Comparison of ENCODE assay signal across 8 cellular contexts in genomic region chr12:57545809-57546437, GRCh38. TPM values are rescaled to one million over a fixed set of nuclear protein-coding genes. Genes with fewer than 3 reads are reported as not detected.
DNase-seq lines count a peak whose midpoint lies in the region; ATAC-seq and TF ChIP-seq lines count a peak whose summit lies in the region.

No MANE protein-coding gene starts in this region.

- CTCF ChIA-PET in activated B cell treated with CpG ODN at 0.5 μM for 24 hours (lab: Charles Lee), result interaction anchor here (1.2 kb wide), 1 partner anchor 87 kb away, joined by 3 read pairs; no protein-coding TSS in a partner anchor

- H3K9me3 ChIP-seq in iPS-20b (ENCODE audit: insufficient read depth, low read depth, low read length), result no peaks in the 10 kb centered on the region
- H3K9me3 ChIP-seq in subcutaneous abdominal adipose tissue (ENCODE audit: control insufficient read depth in 5 of 5, low read length in 5 of 5), result no peaks in the 10 kb centered on the region

- H3K27ac ChIP-seq in iPS-20b (ENCODE audit: low read length) (peak overlapping the region; percentile 86), subcutaneous abdominal adipose tissue (ENCODE audit: low read depth, low read length) (peak overlapping the region; percentile 72)

- peaks cover 18% of the 10 kb centered on the region for H3K36me3 Mint-ChIP-seq in activated CD4-positive, alpha-beta T cell treated with anti-CD3 and anti-CD28 coated beads, Interleukin-2, amount 10 ng/mL, durations not matched to agents 24 days and 14 days (ENCODE audit: low read depth)
- H3K36me3 Mint-ChIP-seq in activated B cell treated with CpG ODN at 0.5 μM for 24 hours (ENCODE audit: low read depth), result peaks cover 28% of the 10 kb centered on the region

- H3K27me3 Mint-ChIP-seq in activated CD4-positive, alpha-beta T cell treated with anti-CD3 and anti-CD28 coated beads, Interleukin-2, amount 10 ng/mL, durations not matched to agents 24 days and 14 days, result peaks cover 18% of the 10 kb centered on the region
- peaks cover 9% of the 10 kb centered on the region for H3K27me3 Mint-ChIP-seq in activated B cell treated with CpG ODN at 0.5 μM for 24 hours

- H3K4me3 Mint-ChIP-seq in activated CD4-positive, alpha-beta T cell treated with anti-CD3 and anti-CD28 coated beads, Interleukin-2, amount 10 ng/mL, durations not matched to agents 24 days and 14 days, result peak overlapping the region; percentile 96
- H3K4me3 Mint-ChIP-seq in activated B cell treated with CpG ODN at 0.5 μM for 24 hours, result peak overlapping the region; percentile 99

- H3K4me3 ChIP-seq in iPS-20b (ENCODE audit: low read length), result peak overlapping the region; percentile 97
- peak overlapping the region; percentile 83 to 90 (median 87) for H3K4me3 ChIP-seq in subcutaneous abdominal adipose tissue (ENCODE audit: low read depth in 1 of 5, low read length in 5 of 5)

- POLR2A ChIA-PET in activated B cell treated with CpG ODN at 0.5 μM for 24 hours (lab: Charles Lee), result interaction anchor here (0.6 to 2.6 kb wide), 9 partner anchors 11 to 87 kb away, joined by 3 to 18 read pairs (median 5); partner anchors contain the start of genes ARHGAP9, DDIT3, GLI1 and MBD6

- no peaks in the 10 kb centered on the region for H3K9me3 Mint-ChIP-seq in activated CD4-positive, alpha-beta T cell treated with anti-CD3 and anti-CD28 coated beads, Interleukin-2, amount 10 ng/mL, durations not matched to agents 24 days and 14 days
- no peaks in the 10 kb centered on the region for H3K9me3 Mint-ChIP-seq in activated B cell treated with CpG ODN at 0.5 μM for 24 hours

- DNase-seq in activated CD4-positive, alpha-beta T cell treated with anti-CD3 and anti-CD28 coated beads, Interleukin-2, amount 10 ng/mL, durations not matched to agents 24 days and 14 days, result no peak
- no peak for DNase-seq in activated CD4-positive, alpha-beta T cell treated with anti-CD3 and anti-CD28 coated beads, Interleukin-2, amount 50 U/mL, for 1 hour
- no peak for DNase-seq in activated B cell treated with CpG ODN at 0.5 μM for 24 hours
- no peak for DNase-seq in stimulated activated CD8-positive, alpha-beta memory T cell treated with anti-CD3 and anti-CD28 coated beads, Interleukin-4, amount 100 ng/mL, for 48 hours

- H3K4me1 Mint-ChIP-seq in activated CD4-positive, alpha-beta T cell treated with anti-CD3 and anti-CD28 coated beads, Interleukin-2, amount 10 ng/mL, durations not matched to agents 24 days and 14 days, result peaks cover 42% of the 10 kb centered on the region
- H3K4me1 Mint-ChIP-seq in activated B cell treated with CpG ODN at 0.5 μM for 24 hours, result peaks cover 39% of the 10 kb centered on the region

- peak overlapping the region; percentile 95 for H3K9ac ChIP-seq in iPS-20b (ENCODE audit: low read depth, low read length)
- H3K9ac ChIP-seq in subcutaneous abdominal adipose tissue (ENCODE audit: low read length in 5 of 5), result peak overlapping the region; percentile 84 to 96 (median 90)

- H3K27ac Mint-ChIP-seq in activated CD4-positive, alpha-beta T cell treated with anti-CD3 and anti-CD28 coated beads, Interleukin-2, amount 10 ng/mL, durations not matched to agents 24 days and 14 days, result peak overlapping the region; percentile 94
- H3K27ac Mint-ChIP-seq in activated B cell treated with CpG ODN at 0.5 μM for 24 hours, result peak overlapping the region; percentile 84

- H3K4me1 ChIP-seq in iPS-20b (ENCODE audit: insufficient read depth, low read length) (peaks cover 14% of the 10 kb centered on the region), subcutaneous abdominal adipose tissue (ENCODE audit: control insufficient read depth in 5 of 5, insufficient read depth in 5 of 5, low read length in 5 of 5) (peaks cover 7 to 39% (median 32%) of the 10 kb centered on the region in 5 donors)

- H3K36me3 ChIP-seq in iPS-20b (ENCODE audit: insufficient read depth, low read depth, low read length) (peaks cover 22% of the 10 kb centered on the region; the same call in 1 of the 2 replicates), subcutaneous abdominal adipose tissue (ENCODE audit: control insufficient read depth in 5 of 5, insufficient read depth in 5 of 5, low read length in 5 of 5) (peaks cover 0 to 14% (median 10%) of the 10 kb centered on the region in 5 donors)

- H3K27me3 ChIP-seq in iPS-20b (ENCODE audit: insufficient read depth, low read length), result peaks cover 31% of the 10 kb centered on the region
- peaks cover 17 to 25% (median 20%) of the 10 kb centered on the region in 5 donors for H3K27me3 ChIP-seq in subcutaneous abdominal adipose tissue (ENCODE audit: control insufficient read depth in 5 of 5, insufficient read depth in 4 of 5, low read length in 5 of 5)

- intact Hi-C loops in activated CD4-positive, alpha-beta T cell treated with anti-CD3 and anti-CD28 coated beads, Interleukin-2, amount 10 ng/mL, durations not matched to agents 24 days and 14 days (cut with micrococcal nuclease), result loop anchor here (5.0 kb wide), 1 partner anchor 146 kb away; the partner anchor contains the start of gene OS9
- intact Hi-C loops in activated B cell treated with CpG ODN at 0.5 μM for 24 hours (cut with micrococcal nuclease), result no loop called here

- TF ChIP-seq CTCF in activated B cell treated with CpG ODN at 0.5 μM for 24 hours (IDR thresholded peaks at IDR 0.05), result no peak

- no peak for ATAC-seq in activated B cell treated with CpG ODN at 0.5 μM for 24 hours (ENCODE audit: low read depth)
- ATAC-seq in HG03521 (IDR thresholded peaks at IDR 0.05; ENCODE audit: unreplicated experiment), result no peak
- ATAC-seq in HG03342 (IDR thresholded peaks at IDR 0.05; ENCODE audit: unreplicated experiment), result no peak

RNA-seq across cellular contexts. Expression of gene DCTN2, which starts 1.1 kb away (rescaled TPM):
- 78.9 and 80.9 TPM in 2 replicates for total RNA-seq in activated CD4-positive, alpha-beta T cell treated with anti-CD3 and anti-CD28 coated beads, Interleukin-2, amount 10 ng/mL, durations not matched to agents 24 days and 14 days
- total RNA-seq in activated B cell treated with CpG ODN at 0.5 μM for 24 hours, result 83.3 and 91.8 TPM in 2 replicates

RNA-seq across cellular contexts. Expression of gene KIF5A, which starts 3.9 kb away (rescaled TPM):
- 1.8 and 2.4 TPM in 2 replicates for total RNA-seq in activated CD4-positive, alpha-beta T cell treated with anti-CD3 and anti-CD28 coated beads, Interleukin-2, amount 10 ng/mL, durations not matched to agents 24 days and 14 days
- total RNA-seq in activated B cell treated with CpG ODN at 0.5 μM for 24 hours, result 0.13 and 0.15 TPM in 2 replicates

RNA-seq across cellular contexts. Expression of gene MBD6, which starts 23.3 kb away (rescaled TPM):
- total RNA-seq in activated CD4-positive, alpha-beta T cell treated with anti-CD3 and anti-CD28 coated beads, Interleukin-2, amount 10 ng/mL, durations not matched to agents 24 days and 14 days, result 67.5 and 67.8 TPM in 2 replicates
- 96.0 and 105 TPM in 2 replicates for total RNA-seq in activated B cell treated with CpG ODN at 0.5 μM for 24 hours

RNA-seq across cellular contexts. Expression of gene DDIT3, which starts 25.6 kb away (rescaled TPM):
- 15.3 and 16.7 TPM in 2 replicates for total RNA-seq in activated CD4-positive, alpha-beta T cell treated with anti-CD3 and anti-CD28 coated beads, Interleukin-2, amount 10 ng/mL, durations not matched to agents 24 days and 14 days
- total RNA-seq in activated B cell treated with CpG ODN at 0.5 μM for 24 hours, result 30.5 and 34.3 TPM in 2 replicates

RNA-seq across cellular contexts. Expression of gene PIP4K2C, which starts 45.1 kb away (rescaled TPM):
- total RNA-seq in activated CD4-positive, alpha-beta T cell treated with anti-CD3 and anti-CD28 coated beads, Interleukin-2, amount 10 ng/mL, durations not matched to agents 24 days and 14 days, result 21.5 and 23.0 TPM in 2 replicates
- total RNA-seq in activated B cell treated with CpG ODN at 0.5 μM for 24 hours, result 16.5 and 17.9 TPM in 2 replicates
